Comparison of ENCODE assay signal across 16 cellular contexts in the genomic region with DNA sequence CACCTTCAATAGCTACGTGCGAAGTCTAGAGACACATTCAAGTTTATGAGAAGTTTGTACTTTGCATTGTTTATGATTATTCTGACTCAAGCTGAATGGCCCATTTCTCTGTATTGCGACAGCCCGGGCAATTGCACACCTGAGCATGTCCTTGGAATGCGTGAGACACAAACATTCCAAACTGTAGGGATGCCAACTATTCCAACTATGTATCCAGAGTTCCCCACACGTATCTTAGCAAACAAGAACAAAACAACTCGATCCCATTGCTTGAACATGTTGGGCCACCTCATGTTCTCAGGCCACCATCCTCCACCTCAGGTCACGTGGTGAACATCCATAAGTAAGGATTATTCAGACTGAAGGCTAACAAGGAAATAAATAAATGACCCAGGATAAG. TPM values are rescaled to one million over a fixed set of nuclear protein-coding genes. Genes with fewer than 3 reads are reported as not detected.
DNase-seq lines count a peak whose midpoint lies in the region; ATAC-seq and TF ChIP-seq lines count a peak whose summit lies in the region.
"Had no signal": no experiment of that assay in that cellular context is flagged by ENCODE, and none has a peak within 500 bp of the region (broad histone marks: within the 10 kb centered on the region; RNA-seq: fewer than 3 reads in every experiment).

No MANE protein-coding gene starts in this region.

- H3K4me1 ChIP-seq in PC-9 (replicated peaks; ENCODE audit: insufficient read depth) (peaks cover 50% of the 10 kb centered on the region), lower lobe of right lung (no peaks in the 10 kb centered on the region)

- peak overlapping the region; percentile 35; the same call in 1 of the 2 replicates for H3K27ac ChIP-seq in C4-2B
- H3K27ac ChIP-seq in PC-9, result peak overlapping the region; percentile 89
- H3K27ac ChIP-seq in lower lobe of right lung, result no peak overlapping the region

- H3F3A ChIP-seq in PC-9 (ENCODE audit: insufficient read depth, low read depth), result peaks cover 33% of the 10 kb centered on the region

- DNase-seq in PC-9 (peak; percentile 92 to 100), epithelial cell of esophagus (ENCODE audit: low read depth) (peak; percentile 99), lower lobe of right lung (peak; percentile 63), left colon (no peak), retina (no peak)
- DNase-seq: activated CD4-positive, alpha-beta T cell treated with anti-CD3 and anti-CD28 coated beads for 48 hours; activated T-cell treated with anti-CD3 and anti-CD28 coated beads, Interleukin-2, amount 50 U/mL, for 48 hours; DMS153; Kasumi-1; NCI-H187 treated with DMSO at 0.1 percent for 48 hours; NCI-H82; Right ventricle myocardium superior; T-helper 9 cell had no signal

- H3K36me3 ChIP-seq in PC-9 (ENCODE audit: low read depth) (peaks cover 10% of the 10 kb centered on the region; the same call in 1 of the 2 replicates), lower lobe of right lung (no peaks in the 10 kb centered on the region)

- no peaks in the 10 kb centered on the region for H3K79me2 ChIP-seq in PC-9 (ENCODE audit: low read depth)

- H3K9me3 ChIP-seq in PC-9 (ENCODE audit: insufficient read depth, low read depth) (peaks cover 41% of the 10 kb centered on the region), lower lobe of right lung (no peaks in the 10 kb centered on the region)

- H3K4me2 ChIP-seq in PC-9, result peak overlapping the region; percentile 52

- peak overlapping the region; percentile 29 for H2AFZ ChIP-seq in PC-9

- no peaks in the 10 kb centered on the region for H3K27me3 ChIP-seq in PC-9 (ENCODE audit: insufficient read depth, low read depth)
- no peaks in the 10 kb centered on the region for H3K27me3 ChIP-seq in lower lobe of right lung (ENCODE audit: low read depth)

- peak; percentile 94 to 98 for ATAC-seq in lower lobe of right lung
- ATAC-seq in left colon, result no peak
- no peak for ATAC-seq in HG02798 (IDR thresholded peaks at IDR 0.05; ENCODE audit: poor library complexity, unreplicated experiment)
- no peak for ATAC-seq in HG03139 (IDR thresholded peaks at IDR 0.05; ENCODE audit: unreplicated experiment)

- no peaks in the 10 kb centered on the region for H4K20me1 ChIP-seq in PC-9 (ENCODE audit: insufficient read depth)

- POLR2A ChIA-PET in PC-9 (lab: Charles Lee; ENCODE audit: unreplicated experiment), result interaction anchor here (0.5 to 1.3 kb wide), 12 partner anchors 18 to 382 kb away, joined by 3 to 18 read pairs (median 6); a partner anchor contains a TSS

- no peak for TF ChIP-seq CTCF in C4-2B (conservative IDR thresholded peaks at IDR 0.05)
- no peak for TF ChIP-seq CTCF in PC-9 (conservative IDR thresholded peaks at IDR 0.05)
- no peak for TF ChIP-seq CTCF in epithelial cell of esophagus (IDR thresholded peaks at IDR 0.05; ENCODE audit: insufficient read depth, low read depth, low read length, missing control alignments)
- no peak for TF ChIP-seq CTCF in lower lobe of right lung (IDR thresholded peaks at IDR 0.05)

- CTCF ChIA-PET in PC-9 (lab: Charles Lee), result interaction anchor here (0.6 kb wide), 2 partner anchors 55 to 1054 kb away, joined by 3 to 4 read pairs; no protein-coding TSS in a partner anchor

- intact Hi-C loops in PC-9 (cut with micrococcal nuclease; ENCODE audit: unreplicated experiment), result loop anchor here (1.0 to 5.0 kb wide), 13 partner anchors 18 to 287 kb away; no protein-coding TSS in a partner anchor
- intact Hi-C loops in lower lobe of right lung (cut with DNase I), result no loop called here
- intact Hi-C loops in left colon (cut with DNase I, micrococcal nuclease), result no loop called here

- BruUV-seq in PC-9 (replicated peaks; lab: Mats Ljungman, UMichigan), result no TSS peak

- H3K4me3 ChIP-seq in PC-9 (peak overlapping the region; percentile 2; the same call in 1 of the 2 replicates), epithelial cell of esophagus (ENCODE audit: low read length) (no peak overlapping the region), lower lobe of right lung (no peak overlapping the region)

- H3K9me2 ChIP-seq in PC-9 (ENCODE audit: insufficient read depth), result no peaks in the 10 kb centered on the region

RNA-seq across cellular contexts. Expression of a gene that starts 51.4 kb away (rescaled TPM):
- total RNA-seq in PC-9 (2021), result 324 and 342 TPM in 2 replicates
- 62.7 TPM for total RNA-seq in lower lobe of right lung
- total RNA-seq in left colon, result 10 to 100 TPM; 66.8 to 85.6 TPM

Comparison
In these comparisons a context has a peak if more than half of its experiments do, and no peak if none do; other contexts are left out.
1. DNase-seq: peak in PC-9 (2 of 2), epithelial cell of esophagus (single experiment) and lower lobe of right lung (single experiment); none in left colon (0 of 2) and retina (single experiment).
2. ATAC-seq: peak in lower lobe of right lung (2 of 2); none in left colon (single experiment), HG02798 (single experiment) and HG03139 (single experiment).